In the genomic region with DNA sequence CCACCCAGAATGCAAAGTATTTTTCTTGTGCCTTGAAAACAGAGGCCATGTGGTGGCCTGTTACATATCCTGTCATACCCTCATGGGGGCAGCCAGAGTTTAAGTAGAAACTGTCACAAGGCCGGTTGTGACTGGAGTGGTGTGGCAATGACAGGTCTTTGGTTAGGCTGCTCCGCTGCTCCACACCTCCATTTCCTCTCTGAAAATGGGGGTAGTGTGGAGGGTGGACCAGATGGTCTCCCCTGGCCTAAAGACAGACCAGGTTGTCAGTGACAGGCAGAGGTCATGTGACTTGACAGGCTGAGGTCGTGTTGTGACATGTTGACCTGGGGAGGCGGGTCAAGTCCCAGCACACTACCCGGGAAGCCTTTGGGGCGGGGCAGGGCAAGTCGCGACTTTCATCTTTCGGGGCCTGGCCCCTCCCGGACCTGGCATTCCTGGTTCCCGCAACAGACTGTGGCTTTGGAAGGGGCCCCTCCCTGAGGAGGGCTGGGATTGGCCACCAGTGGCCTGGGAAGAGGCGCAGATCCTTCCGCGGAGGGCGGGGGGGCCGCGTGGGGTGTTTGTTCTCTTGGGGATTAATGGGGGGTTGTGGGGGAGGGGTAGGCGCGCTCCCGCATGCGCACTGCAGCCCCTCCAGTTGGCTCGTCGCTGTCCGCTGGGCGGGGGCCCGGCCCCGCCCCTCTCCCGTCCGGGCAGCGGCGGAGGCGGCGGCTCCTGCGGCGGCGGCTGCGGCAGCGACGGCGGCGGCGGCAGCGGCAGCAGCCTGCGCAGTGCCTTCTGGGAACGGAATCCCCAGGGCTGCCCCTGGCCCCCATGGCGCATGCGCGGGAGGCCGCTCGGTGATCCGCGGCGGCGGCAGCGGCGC, we compare ENCODE assay signal across 8 cellular contexts. TPM values are rescaled to one million over a fixed set of nuclear protein-coding genes. Genes with fewer than 3 reads are reported as not detected.
DNase-seq lines count a peak whose midpoint lies in the region; ATAC-seq and TF ChIP-seq lines count a peak whose summit lies in the region.

A gene with protein sequence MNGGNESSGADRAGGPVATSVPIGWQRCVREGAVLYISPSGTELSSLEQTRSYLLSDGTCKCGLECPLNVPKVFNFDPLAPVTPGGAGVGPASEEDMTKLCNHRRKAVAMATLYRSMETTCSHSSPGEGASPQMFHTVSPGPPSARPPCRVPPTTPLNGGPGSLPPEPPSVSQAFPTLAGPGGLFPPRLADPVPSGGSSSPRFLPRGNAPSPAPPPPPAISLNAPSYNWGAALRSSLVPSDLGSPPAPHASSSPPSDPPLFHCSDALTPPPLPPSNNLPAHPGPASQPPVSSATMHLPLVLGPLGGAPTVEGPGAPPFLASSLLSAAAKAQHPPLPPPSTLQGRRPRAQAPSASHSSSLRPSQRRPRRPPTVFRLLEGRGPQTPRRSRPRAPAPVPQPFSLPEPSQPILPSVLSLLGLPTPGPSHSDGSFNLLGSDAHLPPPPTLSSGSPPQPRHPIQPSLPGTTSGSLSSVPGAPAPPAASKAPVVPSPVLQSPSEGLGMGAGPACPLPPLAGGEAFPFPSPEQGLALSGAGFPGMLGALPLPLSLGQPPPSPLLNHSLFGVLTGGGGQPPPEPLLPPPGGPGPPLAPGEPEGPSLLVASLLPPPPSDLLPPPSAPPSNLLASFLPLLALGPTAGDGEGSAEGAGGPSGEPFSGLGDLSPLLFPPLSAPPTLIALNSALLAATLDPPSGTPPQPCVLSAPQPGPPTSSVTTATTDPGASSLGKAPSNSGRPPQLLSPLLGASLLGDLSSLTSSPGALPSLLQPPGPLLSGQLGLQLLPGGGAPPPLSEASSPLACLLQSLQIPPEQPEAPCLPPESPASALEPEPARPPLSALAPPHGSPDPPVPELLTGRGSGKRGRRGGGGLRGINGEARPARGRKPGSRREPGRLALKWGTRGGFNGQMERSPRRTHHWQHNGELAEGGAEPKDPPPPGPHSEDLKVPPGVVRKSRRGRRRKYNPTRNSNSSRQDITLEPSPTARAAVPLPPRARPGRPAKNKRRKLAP (plus strand): TSS at position 806 of the 868 bp plus-strand sequence. CDS start 1,480 bp downstream, outside the sequence.

- H3K4me3 Mint-ChIP-seq in T-helper 1 cell treated with Interleukin-12 subunit alpha and Interleukin-12 subunit beta and Interleukin-4 antibody, amounts not matched to agents 30 μg/mL and 1 μg/mL, for 36 hours = peak within 1 kb of the TSS; percentile 96

- no peaks in the 10 kb centered on the region for H3K36me3 ChIP-seq in uterus

- no peaks in the 10 kb centered on the region for H3K27me3 Mint-ChIP-seq in T-helper 1 cell treated with Interleukin-12 subunit alpha and Interleukin-12 subunit beta and Interleukin-4 antibody, amounts not matched to agents 30 μg/mL and 1 μg/mL, for 36 hours (ENCODE audit: low read depth)

- intact Hi-C loops in left ventricle myocardium superior (cut with micrococcal nuclease) (no loop called here), uterus (cut with DNase I; ENCODE audit: low total_unique reads) (no loop called here)

- TF ChIP-seq CTCF in uterus (IDR thresholded peaks at IDR 0.05) = peak in 1 of 4 experiments; percentile 23

- peak; percentile 31 for ATAC-seq in HG02852 (IDR thresholded peaks at IDR 0.05; ENCODE audit: unreplicated experiment)
- peak; percentile 47 for ATAC-seq in left ventricle myocardium superior

- TF ChIP-seq POLR2A in GM15510 (IDR thresholded peaks at IDR 0.05; ENCODE audit: borderline replicate concordance, extremely low read depth, insufficient read length) (peak; percentile 55), uterus (IDR thresholded peaks at IDR 0.05) (peak; percentile 40 to 74)

- H3K4me3 ChIP-seq in uterus = peak within 1 kb of the TSS; percentile 80 to 88

- no peaks in the 10 kb centered on the region for H3K9me3 Mint-ChIP-seq in T-helper 1 cell treated with Interleukin-12 subunit alpha and Interleukin-12 subunit beta and Interleukin-4 antibody, amounts not matched to agents 30 μg/mL and 1 μg/mL, for 36 hours

- peak; percentile 66 for DNase-seq in NCI-H146 treated with DMSO at 0.1 percent for 48 hours (lab: John Stamatoyannopoulos, UW; ENCODE audit: unreplicated experiment)
- peak; percentile 58 for DNase-seq in amniotic stem cell (lab: John Stamatoyannopoulos, UW)
- peak; percentile 96 for DNase-seq in left ventricle myocardium superior
- peak; percentile 59 for DNase-seq in pulmonary artery endothelial cell (ENCODE audit: low read depth, low spot score)
- peak; percentile 96 to 97 for DNase-seq in uterus

- peak within 1 kb of the TSS; percentile 97 to 99 for H3K27ac ChIP-seq in uterus

- peaks cover 12 to 21% of the 10 kb centered on the region in 2 donors for H3K4me1 ChIP-seq in uterus

- H3K4me1 Mint-ChIP-seq in T-helper 1 cell treated with Interleukin-12 subunit alpha and Interleukin-12 subunit beta and Interleukin-4 antibody, amounts not matched to agents 30 μg/mL and 1 μg/mL, for 36 hours (ENCODE audit: low read depth) = peaks cover 51% of the 10 kb centered on the region

- no peaks in the 10 kb centered on the region for H3K27me3 ChIP-seq in uterus

- H3K27ac Mint-ChIP-seq in T-helper 1 cell treated with Interleukin-12 subunit alpha and Interleukin-12 subunit beta and Interleukin-4 antibody, amounts not matched to agents 30 μg/mL and 1 μg/mL, for 36 hours = peak within 1 kb of the TSS; percentile 100

- H3K9me3 ChIP-seq in uterus = no peaks in the 10 kb centered on the region

- H3K36me3 Mint-ChIP-seq in T-helper 1 cell treated with Interleukin-12 subunit alpha and Interleukin-12 subunit beta and Interleukin-4 antibody, amounts not matched to agents 30 μg/mL and 1 μg/mL, for 36 hours (ENCODE audit: low read depth) = peaks cover 37% of the 10 kb centered on the region

RNA-seq across cellular contexts. Expression of the gene that starts here (rescaled TPM):
- 35.2 TPM for total RNA-seq in left ventricle myocardium superior
- 5.3 and 8.3 TPM in 2 replicates for total RNA-seq in pulmonary artery endothelial cell
- 100 to 1,000 TPM in 1 of 4 donors, 10 to 100 TPM in 3; 14.9 to 138 (median 17.1) TPM for total RNA-seq in uterus

Comparison
In these comparisons a context has a peak if more than half of its experiments do, and no peak if none do; other contexts are left out.
1. Peak in every context shown above with its lines: DNase-seq, ATAC-seq, H3K4me3 ChIP-seq and H3K27ac ChIP-seq.